11 cellular contexts compared by ENCODE assay signal in the genomic region with DNA sequence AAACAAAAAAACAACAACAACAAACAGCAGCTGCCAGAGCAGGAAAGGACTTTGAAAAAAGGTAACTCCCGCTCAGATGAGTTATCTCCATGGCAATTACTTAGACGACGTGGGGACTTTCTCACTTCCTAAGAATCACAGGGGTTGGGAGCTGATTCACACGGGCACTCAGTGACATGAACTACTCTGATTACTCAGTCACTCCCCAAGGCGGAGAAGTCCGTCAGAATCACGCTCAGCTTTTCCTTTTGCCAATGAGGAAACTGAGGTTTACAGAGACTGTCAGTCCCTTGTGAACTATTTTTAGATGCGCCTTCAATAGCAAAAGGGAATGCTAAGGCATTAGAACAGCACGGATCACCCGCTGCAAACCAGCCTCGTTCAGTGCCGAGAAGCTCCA. TPM values are rescaled to one million over a fixed set of nuclear protein-coding genes. Genes with fewer than 3 reads are reported as not detected.
DNase-seq lines count a peak whose midpoint lies in the region; ATAC-seq and TF ChIP-seq lines count a peak whose summit lies in the region.
"Had no signal": no experiment of that assay in that cellular context is flagged by ENCODE, and none has a peak within 500 bp of the region (broad histone marks: within the 10 kb centered on the region; RNA-seq: fewer than 3 reads in every experiment).

No MANE protein-coding gene starts in this region.

- H3K27ac ChIP-seq in right lobe of liver (no peak overlapping the region), ovary (no peak overlapping the region)
- H3K27ac ChIP-seq: sigmoid colon had no signal

- DNase-seq in stimulated activated CD4-positive, alpha-beta T cell treated with anti-CD3 and anti-CD28 coated beads, Interleukin-12 subunit alpha, Interleukin-12 subunit beta, amount 100 ng/mL, for 48 hours (ENCODE audit: low read depth in 2 of 3, low spot score in 1 of 3) = peak; percentile 14 to 57 (median 36)
- DNase-seq in stimulated activated CD4-positive, alpha-beta T cell treated with anti-CD3 and anti-CD28 coated beads, Interleukin-12 subunit alpha, Interleukin-12 subunit beta, amount 100 ng/mL, for 4 hours = no peak
- peak; percentile 57 to 66 for DNase-seq in activated CD4-positive, alpha-beta T cell treated with anti-CD3 and anti-CD28 coated beads, Interleukin-2, amount 50 U/mL, for 48 hours
- DNase-seq in right lobe of liver (no peak), ovary (no peak), HuH-7 (ENCODE audit: low spot score) (no peak), NCI-H524 (lab: John Stamatoyannopoulos, UW) (no peak)
- DNase-seq: DND-41, NCI-H2081, sigmoid colon had no signal

- no peak for TF ChIP-seq EP300 in ovary (IDR thresholded peaks at IDR 0.05)

- no peaks in the 10 kb centered on the region for H3K36me3 ChIP-seq in right lobe of liver
- H3K36me3 ChIP-seq in ovary = no peaks in the 10 kb centered on the region
- H3K36me3 ChIP-seq: sigmoid colon had no signal

- ATAC-seq in right lobe of liver = peak in 3 of 4 donors; percentile 15 to 66 (median 35)
- no peak for ATAC-seq in HG03139 (IDR thresholded peaks at IDR 0.05; ENCODE audit: unreplicated experiment)

- H3K9me3 ChIP-seq in right lobe of liver (no peaks in the 10 kb centered on the region), ovary (no peaks in the 10 kb centered on the region)
- H3K9me3 ChIP-seq: sigmoid colon had no signal

- no peak for TF ChIP-seq POLR2A in right lobe of liver (IDR thresholded peaks at IDR 0.05)
- TF ChIP-seq POLR2A in ovary (IDR thresholded peaks at IDR 0.05) = no peak

- no peaks in the 10 kb centered on the region for H3K27me3 ChIP-seq in right lobe of liver
- H3K27me3 ChIP-seq in ovary = no peaks in the 10 kb centered on the region

- TF ChIP-seq CTCF in right lobe of liver (IDR thresholded peaks at IDR 0.05) = no peak
- no peak for TF ChIP-seq CTCF in ovary (IDR thresholded peaks at IDR 0.05)

- intact Hi-C loops in right lobe of liver (cut with DNase I) (no loop called here), ovary (cut with DNase I) (no loop called here)

- H3K4me3 ChIP-seq in right lobe of liver (no peak overlapping the region), ovary (no peak overlapping the region)
- H3K4me3 ChIP-seq: sigmoid colon had no signal

- H3K4me1 ChIP-seq in right lobe of liver = no peaks in the 10 kb centered on the region
- H3K4me1 ChIP-seq in ovary (ENCODE audit: insufficient read depth) = peaks cover 2% of the 10 kb centered on the region

- WGBS in right lobe of liver (ENCODE audit: insufficient coverage, low coverage, low lambda C conversion rate, missing lambda C conversion rate) = 29% methylated on average over 10 of the region's 12 CpGs
- WGBS in ovary, 3 donors = 35 to 46% (median 42%) methylated on average over 12 of the region's 12 CpGs

RNA-seq across cellular contexts. Expression of a gene that starts 32.3 kb away (rescaled TPM):
- total RNA-seq in right lobe of liver (1 to 10 TPM in 3 of 6 experiments, under 1 TPM in 3; 0.49 to 2.5 (median 0.90) TPM), ovary (1 to 10 TPM in 3 of 7 donors, under 1 TPM in 4; 0.40 to 1.4 (median 0.98) TPM)
- polyA plus RNA-seq in ovary = under 1 TPM; 0.25 to 0.44 TPM

RNA-seq across cellular contexts. Expression of a gene that starts 46.5 kb away (rescaled TPM):
- not detected for total RNA-seq in right lobe of liver
- under 1 TPM in 1 of 7 donors, not detected in 6; 0.13 TPM for total RNA-seq in ovary
- polyA plus RNA-seq in ovary = under 1 TPM in 1 of 2 donors, not detected in 1; 0.13 TPM
- total RNA-seq: sigmoid colon had no signal
- polyA plus RNA-seq: sigmoid colon had no signal

RNA-seq across cellular contexts. Expression of a gene that starts 50.4 kb away (rescaled TPM):
- total RNA-seq in right lobe of liver (not detected), ovary (under 1 TPM in 5 of 7 donors, not detected in 2; 0.05 to 0.25 (median 0.11) TPM)
- under 1 TPM in 1 of 2 donors, not detected in 1; 0.17 TPM for polyA plus RNA-seq in ovary

RNA-seq across cellular contexts. Expression of a gene that starts 56.0 kb away (rescaled TPM):
- total RNA-seq in right lobe of liver (10 to 100 TPM; 52.5 to 81.2 (median 61.9) TPM), ovary (100 to 1,000 TPM in 2 of 7 donors, 10 to 100 TPM in 5; 42.4 to 113 (median 64.4) TPM)
- 10 to 100 TPM; 14.5 to 80.8 TPM for polyA plus RNA-seq in ovary

RNA-seq across cellular contexts. Expression of a gene that starts 57.0 kb away (rescaled TPM):
- total RNA-seq in right lobe of liver (10 to 100 TPM; 10.1 to 24.1 (median 12.6) TPM), ovary (10 to 100 TPM; 18.1 to 25.4 (median 21.5) TPM)
- 10 to 100 TPM in 1 of 2 donors, under 1 TPM in 1; 0.88 to 19.9 TPM for polyA plus RNA-seq in ovary

Comparison
In these comparisons a context has a peak if more than half of its experiments do, and no peak if none do; other contexts are left out.
1. DNase-seq: peak in stimulated activated CD4-positive, alpha-beta T cell treated with anti-CD3 and anti-CD28 coated beads, Interleukin-12 subunit alpha, Interleukin-12 subunit beta, amount 100 ng/mL, for 48 hours (3 of 3) and activated CD4-positive, alpha-beta T cell treated with anti-CD3 and anti-CD28 coated beads, Interleukin-2, amount 50 U/mL, for 48 hours (2 of 2); none in stimulated activated CD4-positive, alpha-beta T cell treated with anti-CD3 and anti-CD28 coated beads, Interleukin-12 subunit alpha, Interleukin-12 subunit beta, amount 100 ng/mL, for 4 hours (single experiment), right lobe of liver (0 of 3), ovary (0 of 5), HuH-7 (single experiment) and NCI-H524 (0 of 2).